8 cellular contexts compared by ENCODE assay signal in genomic region chr6:4313044-4313686, GRCh38.
A peak's percentile ranks its signal among the peaks of the same experiment; 100 is the strongest.
DNase-seq lines count a peak whose midpoint lies in the region; FAIRE-seq and TF ChIP-seq lines count a peak whose summit lies in the region.

No MANE protein-coding gene starts in this region.

- peak; percentile 69 for FAIRE-seq in endothelial cell of umbilical vein (lab: Jason Lieb, UNC)

- H3K9me1 ChIP-seq in endothelial cell of umbilical vein (replicated peaks; ENCODE audit: control insufficient read depth, extremely low read depth, insufficient read depth, low read length): no peaks in the 10 kb centered on the region

- DNase-seq in EH (ENCODE audit: low read depth): peak; percentile 97
- DNase-seq in NCI-H460 (ENCODE audit: extremely low read depth, low read depth): peak; percentile 60
- peak; percentile 95 for DNase-seq in endothelial cell of umbilical vein (ENCODE audit: low read depth, low spot score)
- peak; percentile 64 for DNase-seq in osteoblast (ENCODE audit: insufficient read length, low spot score, missing footprints)
- no peak for DNase-seq in effector memory CD4-positive, alpha-beta T cell
- no peak for DNase-seq in germinal center (ENCODE audit: low spot score)
- no peak for DNase-seq in midbrain (lab: John Stamatoyannopoulos, UW)
- DNase-seq in NCI-H2227 (lab: John Stamatoyannopoulos, UW; ENCODE audit: unreplicated experiment): no peak

- dilution Hi-C loops in endothelial cell of umbilical vein (cut with MboI; ENCODE audit: extremely low pct_ligation_motif_present, low sequenced_read_pairs): no loop called here

- no peaks in the 10 kb centered on the region for H3K27me3 ChIP-seq in endothelial cell of umbilical vein (ENCODE audit: control insufficient read depth in 2 of 2, insufficient read depth in 2 of 2, low read length in 2 of 2)
- no peaks in the 10 kb centered on the region for H3K27me3 ChIP-seq in osteoblast (ENCODE audit: insufficient read depth, low read length)
- no peaks in the 10 kb centered on the region for H3K27me3 ChIP-seq in effector memory CD4-positive, alpha-beta T cell (replicated peaks; ENCODE audit: control insufficient read depth, insufficient read depth, low read length, poor library complexity, severe bottlenecking)

- H3K4me1 ChIP-seq in endothelial cell of umbilical vein (ENCODE audit: control insufficient read depth, extremely low read depth, insufficient read depth, low read length): peaks cover 23% of the 10 kb centered on the region
- peaks cover 19% of the 10 kb centered on the region for H3K4me1 ChIP-seq in osteoblast (ENCODE audit: insufficient read depth, low read length)
- H3K4me1 ChIP-seq in effector memory CD4-positive, alpha-beta T cell (ENCODE audit: control insufficient read depth, insufficient read depth, low read length, poor library complexity, severe bottlenecking): no peaks in the 10 kb centered on the region

- H3K36me3 ChIP-seq in endothelial cell of umbilical vein (ENCODE audit: control insufficient read depth in 2 of 2, extremely low read depth in 1 of 2, insufficient read depth in 2 of 2, low read length in 2 of 2): no peaks in the 10 kb centered on the region
- H3K36me3 ChIP-seq in osteoblast (ENCODE audit: insufficient read depth, low read length): no peaks in the 10 kb centered on the region
- H3K36me3 ChIP-seq in effector memory CD4-positive, alpha-beta T cell (ENCODE audit: control insufficient read depth, insufficient read depth, low read length): no peaks in the 10 kb centered on the region

- POLR2A ChIA-PET in endothelial cell of umbilical vein (lab: Charles Lee): interaction anchor here (0.7 kb wide), 1 partner anchor 461 kb away, joined by 3 read pairs; no protein-coding TSS in a partner anchor

- H2AFZ ChIP-seq in endothelial cell of umbilical vein (ENCODE audit: low read depth, low read length) (peak overlapping the region; percentile 5), osteoblast (ENCODE audit: low read length) (peak overlapping the region; percentile 32)

- TF ChIP-seq CTCF in endothelial cell of umbilical vein (IDR thresholded peaks at IDR 0.05; ENCODE audit: extremely low read depth in 1 of 2, insufficient read depth in 1 of 2, low read depth in 1 of 2, low read length in 2 of 2) (peak; percentile 28 to 45), osteoblast (IDR thresholded peaks at IDR 0.05; ENCODE audit: extremely low read depth, low read depth, low read length) (peak; percentile 73)

- H3K79me2 ChIP-seq in endothelial cell of umbilical vein (ENCODE audit: control insufficient read depth, insufficient read depth, low read length): no peaks in the 10 kb centered on the region
- H3K79me2 ChIP-seq in osteoblast (ENCODE audit: insufficient read depth, low read length): no peaks in the 10 kb centered on the region

- no peak overlapping the region for H3K4me3 ChIP-seq in endothelial cell of umbilical vein (replicated peaks in 1 of 3; ENCODE audit: insufficient read depth in 1 of 3, low read depth in 1 of 3, low read length in 3 of 3)
- H3K4me3 ChIP-seq in osteoblast (ENCODE audit: insufficient read depth, low read length): peak overlapping the region; percentile 58
- H3K4me3 ChIP-seq in effector memory CD4-positive, alpha-beta T cell (ENCODE audit: insufficient read depth, low read depth, low read length, poor library complexity, severe bottlenecking): no peak overlapping the region

- no peaks in the 10 kb centered on the region for H4K20me1 ChIP-seq in endothelial cell of umbilical vein (replicated peaks; ENCODE audit: control insufficient read depth, extremely low read depth, insufficient read depth, low read length)
- H4K20me1 ChIP-seq in osteoblast (ENCODE audit: insufficient read depth, low read length): no peaks in the 10 kb centered on the region

- peak overlapping the region; percentile 20 for H3K4me2 ChIP-seq in endothelial cell of umbilical vein (ENCODE audit: insufficient read depth, low read length)
- peak overlapping the region; percentile 76 for H3K4me2 ChIP-seq in osteoblast (ENCODE audit: insufficient read depth, low read length)

- H3K27ac ChIP-seq in endothelial cell of umbilical vein (ENCODE audit: insufficient read depth, low read depth, low read length) (peak overlapping the region; percentile 56), osteoblast (ENCODE audit: low read depth, low read length) (peak overlapping the region; percentile 95)
- H3K27ac ChIP-seq in effector memory CD4-positive, alpha-beta T cell (ENCODE audit: insufficient read depth, low read length, poor library complexity, severe bottlenecking): no peak overlapping the region

- peak overlapping the region; percentile 49 for H3K9ac ChIP-seq in endothelial cell of umbilical vein (replicated peaks; ENCODE audit: extremely low read depth, insufficient read depth, low read length)

- BruUV-seq in endothelial cell of umbilical vein (replicated peaks; lab: Mats Ljungman, UMichigan): no TSS peak

- H3K9me3 ChIP-seq in endothelial cell of umbilical vein (replicated peaks; ENCODE audit: control insufficient read depth, insufficient read depth, low read length) (no peaks in the 10 kb centered on the region), osteoblast (ENCODE audit: low read depth, low read length) (no peaks in the 10 kb centered on the region)
- peaks cover 5% of the 10 kb centered on the region for H3K9me3 ChIP-seq in effector memory CD4-positive, alpha-beta T cell (ENCODE audit: control insufficient read depth, low read length)

- CTCF ChIA-PET in endothelial cell of umbilical vein (lab: Charles Lee): interaction anchor here (0.6 to 2.9 kb wide), 34 partner anchors 9 to 1066 kb away, joined by 3 to 26 read pairs (median 4); partner anchors contain the start of gene CDYL

- TF ChIP-seq POLR2A in endothelial cell of umbilical vein (IDR thresholded peaks at IDR 0.05; ENCODE audit: low read depth, low read length): no peak

- intact Hi-C loops in endothelial cell of umbilical vein (cut with micrococcal nuclease): loop anchor here (1.0 to 2.0 kb wide), 9 partner anchors 462 to 830 kb away; partner anchors contain the start of gene RPP40

TF ChIP-seq in endothelial cell of umbilical vein, 7 proteins besides CTCF, POLR2A, EP300 and RAD21:
- TF ChIP-seq GATA2 (IDR thresholded peaks at IDR 0.05; ENCODE audit: insufficient read depth, insufficient read length, low read depth, low read length) (no peak), MAX (IDR thresholded peaks at IDR 0.05; ENCODE audit: insufficient read depth, insufficient read length) (no peak), POLR2AphosphoS5 (IDR thresholded peaks at IDR 0.05; ENCODE audit: insufficient read depth, low read depth, low read length) (no peak), FOS (IDR thresholded peaks at IDR 0.05; ENCODE audit: borderline replicate concordance, insufficient read depth, low read length) (no peak), EZH2 (IDR thresholded peaks at IDR 0.05; ENCODE audit: borderline replicate concordance, low read depth, low read length, severe bottlenecking) (no peak), JUN (IDR thresholded peaks at IDR 0.05; ENCODE audit: borderline replicate concordance, insufficient read depth, insufficient read length, low read depth) (peak; percentile 63), MYC (IDR thresholded peaks at IDR 0.05; ENCODE audit: low read depth, low read length) (no peak)

Comparison
In these comparisons a context has a peak if more than half of its experiments do, and no peak if none do; other contexts are left out.
1. DNase-seq: peak in EH (single experiment), NCI-H460 (single experiment), endothelial cell of umbilical vein (single experiment) and osteoblast (single experiment); none in effector memory CD4-positive, alpha-beta T cell (0 of 3), germinal center (single experiment), midbrain (single experiment) and NCI-H2227 (single experiment).